13 cellular contexts compared by ENCODE assay signal in the genomic region with DNA sequence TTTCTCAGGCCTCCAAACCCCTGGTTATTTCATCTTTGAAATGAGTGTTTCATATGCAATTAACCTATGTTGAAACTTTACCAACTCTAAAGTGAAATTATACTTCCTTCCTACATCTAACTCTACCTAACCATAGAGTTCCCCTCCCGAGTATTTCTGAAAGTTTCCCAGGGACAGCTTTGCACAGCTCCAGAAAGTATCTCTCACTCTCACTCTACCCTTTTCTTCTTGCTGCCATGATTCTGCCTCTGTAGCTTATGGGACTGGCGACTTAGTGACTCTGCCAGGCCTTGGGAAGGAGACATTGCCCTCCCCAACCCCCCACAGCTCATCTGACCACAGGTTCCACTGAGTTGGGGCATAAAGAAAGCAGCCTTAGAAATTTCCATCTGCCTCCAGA.
DNase-seq lines count a peak whose midpoint lies in the region; ATAC-seq and TF ChIP-seq lines count a peak whose summit lies in the region.
"Had no signal": no experiment of that assay in that cellular context is flagged by ENCODE, and none has a peak within 500 bp of the region (broad histone marks: within the 10 kb centered on the region; RNA-seq: fewer than 3 reads in every experiment).

No MANE protein-coding gene starts in this region.

- H3K36me3 Mint-ChIP-seq in activated CD4-positive, alpha-beta memory T cell treated with anti-CD3 and anti-CD28 coated beads, Interleukin-2, amount 10 ng/mL, durations not matched to agents 7 days and 5 days (ENCODE audit: low read depth) = no peaks in the 10 kb centered on the region

- DNase-seq in activated CD4-positive, alpha-beta memory T cell treated with anti-CD3 and anti-CD28 coated beads, Interleukin-2, amount 10 ng/mL, durations not matched to agents 7 days and 5 days = no peak
- DNase-seq in NCI-H1092 treated with DMSO at 0.1 percent for 48 hours (lab: John Stamatoyannopoulos, UW) (no peak), tibial nerve (ENCODE audit: low spot score in 2 of 2) (no peak)
- DNase-seq: NCI-H1092, SK-N-SH had no signal

- no peak overlapping the region for H3K4me3 Mint-ChIP-seq in activated CD4-positive, alpha-beta memory T cell treated with anti-CD3 and anti-CD28 coated beads, Interleukin-2, amount 10 ng/mL, durations not matched to agents 7 days and 5 days

- no peaks in the 10 kb centered on the region for H3K36me3 ChIP-seq in tibial nerve
- H3K36me3 ChIP-seq: HAP-1 had no signal

- CTCF ChIA-PET in activated CD4-positive, alpha-beta memory T cell treated with anti-CD3 and anti-CD28 coated beads, Interleukin-2, amount 10 ng/mL, durations not matched to agents 7 days and 5 days (lab: Charles Lee) = interaction anchor here (2.2 to 3.7 kb wide), 2 partner anchors 10 to 28 kb away, joined by 5 to 11 read pairs; no protein-coding TSS in a partner anchor

- H3K27ac ChIP-seq in skin epidermis (peak overlapping the region in 15 of 21 experiments; percentile 5 to 84 (median 65)), tibial nerve (peak overlapping the region in 1 of 4 donors; percentile 63)

- POLR2A ChIA-PET in activated CD4-positive, alpha-beta memory T cell treated with anti-CD3 and anti-CD28 coated beads, Interleukin-2, amount 10 ng/mL, durations not matched to agents 7 days and 5 days (lab: Charles Lee) = interaction anchor here (1.0 to 1.2 kb wide), 2 partner anchors 9 to 18 kb away, joined by 3 to 5 read pairs; no protein-coding TSS in a partner anchor

- H3K4me1 Mint-ChIP-seq in activated CD4-positive, alpha-beta memory T cell treated with anti-CD3 and anti-CD28 coated beads, Interleukin-2, amount 10 ng/mL, durations not matched to agents 7 days and 5 days = peaks cover 64% of the 10 kb centered on the region

- no peak for TF ChIP-seq POLR2A in tibial nerve (IDR thresholded peaks at IDR 0.05)

- WGBS in tibial nerve, 2 donors = 74 to 81% methylated on average over 2 of the region's 2 CpGs

- H3K9me3 Mint-ChIP-seq in activated CD4-positive, alpha-beta memory T cell treated with anti-CD3 and anti-CD28 coated beads, Interleukin-2, amount 10 ng/mL, durations not matched to agents 7 days and 5 days = no peaks in the 10 kb centered on the region

- H3K4me1 ChIP-seq in tibial nerve = no peaks in the 10 kb centered on the region
- H3K4me1 ChIP-seq: HAP-1 had no signal

- TF ChIP-seq CTCF in tibial nerve (IDR thresholded peaks at IDR 0.05) = no peak

- TF ChIP-seq EP300 in tibial nerve (IDR thresholded peaks at IDR 0.05) = no peak

- ATAC-seq in GM18861 (IDR thresholded peaks at IDR 0.05; ENCODE audit: unreplicated experiment) (peak; percentile 25), HG03108 (IDR thresholded peaks at IDR 0.05; ENCODE audit: unreplicated experiment) (peak; percentile 34), HG02981 (IDR thresholded peaks at IDR 0.05; ENCODE audit: unreplicated experiment) (no peak), GM21717 (IDR thresholded peaks at IDR 0.05; ENCODE audit: unreplicated experiment) (no peak)
- ATAC-seq: esophagus mucosa had no signal

- H3K27me3 ChIP-seq in tibial nerve = no peaks in the 10 kb centered on the region

- H3K27ac Mint-ChIP-seq in activated CD4-positive, alpha-beta memory T cell treated with anti-CD3 and anti-CD28 coated beads, Interleukin-2, amount 10 ng/mL, durations not matched to agents 7 days and 5 days = peak overlapping the region; percentile 58

- peaks cover 6% of the 10 kb centered on the region for H3K27me3 Mint-ChIP-seq in activated CD4-positive, alpha-beta memory T cell treated with anti-CD3 and anti-CD28 coated beads, Interleukin-2, amount 10 ng/mL, durations not matched to agents 7 days and 5 days

- no peak overlapping the region for H3K4me3 ChIP-seq in skin epidermis
- no peak overlapping the region for H3K4me3 ChIP-seq in tibial nerve
- H3K4me3 ChIP-seq: HAP-1, lung had no signal

- no peaks in the 10 kb centered on the region for H3K9me3 ChIP-seq in tibial nerve
- H3K9me3 ChIP-seq: HAP-1, SK-N-SH had no signal

Comparison
In these comparisons a context has a peak if more than half of its experiments do, and no peak if none do; other contexts are left out.
1. ATAC-seq: peak in GM18861 (single experiment) and HG03108 (single experiment); none in HG02981 (single experiment) and GM21717 (single experiment).